ENCODE assay signal across 1 cellular context in genomic region chr10:45375101-45375500, GRCh38.
TF ChIP-seq lines count a peak whose summit lies in the region.

No MANE protein-coding gene starts in this region.

TF ChIP-seq in HCT116, 20 proteins besides CTCF, POLR2A, EP300 and RAD21 (continued from another document):
- no peak for TF ChIP-seq ZBTB33 (IDR thresholded peaks at IDR 0.05; ENCODE audit: extremely low read depth, insufficient replicate concordance, low read length)
- no peak for TF ChIP-seq YY1 (IDR thresholded peaks at IDR 0.05; ENCODE audit: extremely low read depth, insufficient replicate concordance, low read depth, low read length)
- TF ChIP-seq SRF (IDR thresholded peaks at IDR 0.05; ENCODE audit: low read depth): no peak
- no peak for TF ChIP-seq JUND (IDR thresholded peaks at IDR 0.05)
- TF ChIP-seq POLR2AphosphoS5 (IDR thresholded peaks at IDR 0.05; ENCODE audit: low read depth, low read length): no peak
- no peak for TF ChIP-seq EGR1 (IDR thresholded peaks at IDR 0.05; ENCODE audit: low read depth)
- TF ChIP-seq SIN3A (IDR thresholded peaks at IDR 0.05; ENCODE audit: low read depth): no peak
- no peak for TF ChIP-seq FOSL1 (IDR thresholded peaks at IDR 0.05; ENCODE audit: low read depth)
- no peak for TF ChIP-seq ZNF274 (IDR thresholded peaks at IDR 0.05; ENCODE audit: low read depth, low read length)
- no peak for TF ChIP-seq SP1 (IDR thresholded peaks at IDR 0.05; ENCODE audit: low read depth)
- TF ChIP-seq ZFX (IDR thresholded peaks at IDR 0.05): no peak
- TF ChIP-seq CBX3 (IDR thresholded peaks at IDR 0.05; ENCODE audit: low read depth): no peak
- TF ChIP-seq ATF3 (IDR thresholded peaks at IDR 0.05): no peak
- TF ChIP-seq EZH2 (IDR thresholded peaks at IDR 0.05): no peak
TF ChIP-seq in HCT116: peak in this region for 0.
